14 cellular contexts compared by ENCODE assay signal in genomic region chr16:22265351-22265750, GRCh38.
"Had no signal": no experiment of that assay in that cellular context is flagged by ENCODE, and none has a peak within 500 bp of the region (broad histone marks: within the 10 kb centered on the region; RNA-seq: fewer than 3 reads in every experiment).

No MANE protein-coding gene starts in this region.

- H3K27ac ChIP-seq: ascending aorta, dorsolateral prefrontal cortex, gastroesophageal sphincter, pancreas, thoracic aorta had no signal

- H3K27ac Mint-ChIP-seq: endodermal cell had no signal

- H3K4me3 Mint-ChIP-seq: activated naive CD8-positive, alpha-beta T cell treated with anti-CD3 and anti-CD28 coated beads for 36 hours; activated T-cell treated with anti-CD3 and anti-CD28 coated beads, Interleukin-2, amount 50 U/mL, for 4 hours; endodermal cell had no signal

- H3K9me3 ChIP-seq: ascending aorta, gastroesophageal sphincter, pancreas, thoracic aorta had no signal

- H3K4me1 Mint-ChIP-seq: endodermal cell had no signal

- H3K27me3 ChIP-seq: ascending aorta, dorsolateral prefrontal cortex, gastroesophageal sphincter, pancreas had no signal

- DNase-seq: activated CD4-positive, alpha-beta T cell treated with anti-CD3 and anti-CD28 coated beads, Interleukin-2, amount 50 U/mL, for 4 hours; activated gamma-delta T cell treated with Interleukin-2 at 50 U/mL for 16 hours; activated naive CD8-positive, alpha-beta T cell treated with anti-CD3 and anti-CD28 coated beads for 36 hours; activated T-cell treated with anti-CD3 and anti-CD28 coated beads, Interleukin-2, amount 50 U/mL, for 4 hours; dorsolateral prefrontal cortex; endodermal cell; erythroblast; pancreas; stimulated activated CD4-positive, alpha-beta T cell treated with anti-CD3 and anti-CD28 coated beads, Interleukin-1b, Interleukin-23, amount 100 ng/mL, for 48 hours had no signal

- H3K27me3 Mint-ChIP-seq: activated naive CD8-positive, alpha-beta T cell treated with anti-CD3 and anti-CD28 coated beads for 36 hours had no signal

- ATAC-seq: activated CD4-positive, CD25-positive, alpha-beta regulatory T cell treated with anti-CD3 and anti-CD28 coated beads, Interleukin-2, amount 50 U/mL, for 24 hours; activated T-cell treated with anti-CD3 and anti-CD28 coated beads, Interleukin-2, amount 50 U/mL, for 4 hours; gastroesophageal sphincter; left lobe of liver; pancreas had no signal

- H3K9me3 Mint-ChIP-seq: activated naive CD8-positive, alpha-beta T cell treated with anti-CD3 and anti-CD28 coated beads for 36 hours; activated T-cell treated with anti-CD3 and anti-CD28 coated beads, Interleukin-2, amount 50 U/mL, for 4 hours; endodermal cell had no signal
